Comparison of ENCODE assay signal across 1 cellular context in genomic region chr14:54564799-54565235, GRCh38.
A peak's percentile ranks its signal among the peaks of the same experiment; 100 is the strongest.
TF ChIP-seq lines count a peak whose summit lies in the region.

No MANE protein-coding gene starts in this region.

TF ChIP-seq in HepG2, 621 proteins besides CTCF, POLR2A, EP300 and RAD21 (continued from another document):
- TF ChIP-seq GRHL1 (CRISPR knock-in tag; conservative IDR thresholded peaks at IDR 0.05) (no peak), ZBTB1 (CRISPR knock-in tag; IDR thresholded peaks at IDR 0.05; ENCODE audit: borderline replicate concordance) (no peak), GTF3A (CRISPR knock-in tag; conservative IDR thresholded peaks at IDR 0.05) (no peak), ZNF24 (IDR thresholded peaks at IDR 0.05) (no peak), ZNF83 (CRISPR knock-in tag; IDR thresholded peaks at IDR 0.05; ENCODE audit: borderline replicate concordance) (no peak), ZNF792 (CRISPR knock-in tag; IDR thresholded peaks at IDR 0.05) (no peak), GATA4 (IDR thresholded peaks at IDR 0.05; ENCODE audit: borderline replicate concordance, low read depth) (no peak), MAF1 (CRISPR knock-in tag; IDR thresholded peaks at IDR 0.05; ENCODE audit: borderline replicate concordance) (no peak), SNRNP70 (IDR thresholded peaks at IDR 0.05; ENCODE audit: low read depth, low read length) (no peak), ZNF296 (CRISPR knock-in tag; conservative IDR thresholded peaks at IDR 0.05) (no peak), SIX1 (CRISPR knock-in tag; IDR thresholded peaks at IDR 0.05; ENCODE audit: borderline replicate concordance) (no peak), ARID2 (CRISPR knock-in tag; IDR thresholded peaks at IDR 0.05; ENCODE audit: borderline replicate concordance) (no peak), ZSCAN12 (CRISPR knock-in tag; IDR thresholded peaks at IDR 0.05) (no peak), FOXA3 (CRISPR knock-in tag; IDR thresholded peaks at IDR 0.05) (0 out of 2 replicates have a peak, but pooled peaks have one; percentile 3), ISX (CRISPR knock-in tag; conservative IDR thresholded peaks at IDR 0.05) (no peak), MIER2 (CRISPR knock-in tag; IDR thresholded peaks at IDR 0.05) (no peak), BATF2 (CRISPR knock-in tag; IDR thresholded peaks at IDR 0.05) (no peak), ZNF547 (CRISPR knock-in tag; IDR thresholded peaks at IDR 0.05) (peak; percentile 80; the same call in 1 of the 2 replicates)
